8 cellular contexts compared by ENCODE assay signal in the genomic region with DNA sequence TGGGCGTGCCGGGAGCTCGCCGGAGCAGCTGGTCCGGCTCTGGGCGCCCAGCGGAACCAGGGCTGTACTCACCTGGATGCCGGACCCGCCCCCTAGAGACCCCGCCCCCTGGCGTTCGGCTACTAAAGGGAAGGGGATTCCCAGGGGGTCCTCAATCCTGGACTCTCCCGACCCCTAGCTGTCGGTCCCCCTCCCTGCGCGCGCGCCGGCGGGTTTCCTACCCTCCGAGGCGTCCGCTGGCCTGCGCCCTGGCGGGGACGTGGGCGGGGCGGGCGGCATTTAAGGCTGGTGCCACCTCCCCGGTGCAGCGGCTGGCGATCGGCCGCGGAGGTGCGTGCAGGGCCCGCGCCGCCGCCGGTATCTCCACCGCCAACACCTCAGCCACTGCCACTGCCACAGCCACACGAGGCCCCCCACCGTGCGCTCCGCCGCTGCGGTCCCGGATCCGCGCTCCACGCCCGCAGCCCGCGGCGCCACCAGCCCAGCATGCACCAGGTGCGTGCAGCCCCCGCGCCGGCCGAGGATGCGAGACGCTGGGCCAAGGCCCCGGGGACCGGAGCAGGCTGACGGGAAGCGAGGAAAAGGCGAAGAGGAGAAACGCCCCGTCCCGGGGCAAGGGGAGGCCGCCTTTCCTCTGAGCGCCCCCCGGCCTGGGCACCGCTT. TPM values are rescaled to one million over a fixed set of nuclear protein-coding genes. Genes with fewer than 3 reads are reported as not detected.
DNase-seq lines count a peak whose midpoint lies in the region; ATAC-seq and TF ChIP-seq lines count a peak whose summit lies in the region.

TSS of gene ATP12A (plus strand) at position 151 of the 663 bp plus-strand sequence. CDS start at position 487, 336 bp downstream.

- peaks cover 5 to 14% of the 10 kb centered on the region in 2 donors for H3K4me1 ChIP-seq in left lung
- H3K4me1 ChIP-seq in stomach = peaks cover 12 to 33% (median 17%) of the 10 kb centered on the region in 4 donors

- TF ChIP-seq POLR2A in stomach (IDR thresholded peaks at IDR 0.05) = no peak

- H3K27ac Mint-ChIP-seq in CD4-positive, alpha-beta T cell = no peak within 1 kb of the TSS
- H3K27ac Mint-ChIP-seq in activated naive CD8-positive, alpha-beta T cell = no peak within 1 kb of the TSS

- no peaks in the 10 kb centered on the region for H3K9me3 ChIP-seq in CD4-positive, alpha-beta T cell (ENCODE audit: control insufficient read depth, low read length)
- H3K9me3 ChIP-seq in left lung (no peaks in the 10 kb centered on the region), stomach (no peaks in the 10 kb centered on the region)

- H3K36me3 ChIP-seq in left lung (no peaks in the 10 kb centered on the region), stomach (no peaks in the 10 kb centered on the region)

- peaks cover 41% of the 10 kb centered on the region for H3K27me3 Mint-ChIP-seq in CD4-positive, alpha-beta T cell
- H3K27me3 Mint-ChIP-seq in activated naive CD8-positive, alpha-beta T cell = peaks cover 32% of the 10 kb centered on the region

- H3K4me1 Mint-ChIP-seq in CD4-positive, alpha-beta T cell (ENCODE audit: low read depth) = peaks cover 28% of the 10 kb centered on the region
- H3K4me1 Mint-ChIP-seq in activated naive CD8-positive, alpha-beta T cell (ENCODE audit: low read depth) = peaks cover 27% of the 10 kb centered on the region

- DNase-seq in CD4-positive, alpha-beta T cell = peak in 6 of 10 experiments; percentile 2 to 44 (median 14)
- peak; percentile 2 for DNase-seq in NCI-H69 (lab: John Stamatoyannopoulos, UW)
- peak in 1 of 2 donors; percentile 84 for DNase-seq in left lung
- DNase-seq in stomach = peak; percentile 35
- DNase-seq in kidney glomerular epithelial cell (lab: John Stamatoyannopoulos, UW) = no peak
- no peak for DNase-seq in NCI-H128 (lab: John Stamatoyannopoulos, UW; ENCODE audit: unreplicated experiment)

- WGBS in stomach, 5 donors = 1 to 6% (median 2%) methylated on average over 13 to 75 of the region's 75 CpGs

- H3K4me3 ChIP-seq in left lung (peak within 1 kb of the TSS; percentile 24 to 32), stomach (peak within 1 kb of the TSS; percentile 36 to 67 (median 49))

- H3K9me3 Mint-ChIP-seq in CD4-positive, alpha-beta T cell = no peaks in the 10 kb centered on the region
- H3K9me3 Mint-ChIP-seq in activated naive CD8-positive, alpha-beta T cell (ENCODE audit: low read depth) = no peaks in the 10 kb centered on the region

- TF ChIP-seq CTCF in CD4-positive, alpha-beta T cell (IDR thresholded peaks at IDR 0.05) = no peak
- no peak for TF ChIP-seq CTCF in left lung (IDR thresholded peaks at IDR 0.05)
- no peak for TF ChIP-seq CTCF in stomach (IDR thresholded peaks at IDR 0.05)

- ATAC-seq in CD4-positive, alpha-beta T cell (ENCODE audit: poor library complexity) = peak; percentile 37
- ATAC-seq in left lung = peak; percentile 66
- no peak for ATAC-seq in GM19395 (IDR thresholded peaks at IDR 0.05; ENCODE audit: unreplicated experiment)

- intact Hi-C loops in CD4-positive, alpha-beta T cell (cut with DNase I, micrococcal nuclease) = no loop called here
- intact Hi-C loops in left lung (cut with DNase I) = no loop called here
- intact Hi-C loops in stomach (cut with DNase I; ENCODE audit: low total_unique reads) = no loop called here

- no peak within 1 kb of the TSS for H3K27ac ChIP-seq in CD4-positive, alpha-beta T cell (ENCODE audit: low read depth, low read length)
- H3K27ac ChIP-seq in left lung (no peak within 1 kb of the TSS), stomach (no peak within 1 kb of the TSS)

- POLR2A ChIA-PET in CD4-positive, alpha-beta T cell (lab: Charles Lee) = interaction anchor here (0.9 kb wide), 1 partner anchor 29 kb away, joined by 3 read pairs; no protein-coding TSS in a partner anchor

- no peaks in the 10 kb centered on the region for H3K36me3 Mint-ChIP-seq in CD4-positive, alpha-beta T cell (ENCODE audit: low read depth)
- no peaks in the 10 kb centered on the region for H3K36me3 Mint-ChIP-seq in activated naive CD8-positive, alpha-beta T cell

- no peak for TF ChIP-seq EP300 in stomach (IDR thresholded peaks at IDR 0.05)

- peak within 1 kb of the TSS; percentile 65 for H3K4me3 Mint-ChIP-seq in CD4-positive, alpha-beta T cell
- peak within 1 kb of the TSS; percentile 66 for H3K4me3 Mint-ChIP-seq in activated naive CD8-positive, alpha-beta T cell

- peaks cover 27% of the 10 kb centered on the region for H3K27me3 ChIP-seq in CD4-positive, alpha-beta T cell (ENCODE audit: control insufficient read depth, insufficient read depth, low read length)
- peaks cover 19 to 47% of the 10 kb centered on the region in 2 donors for H3K27me3 ChIP-seq in left lung
- peaks cover 0 to 60% (median 36%) of the 10 kb centered on the region in 3 donors for H3K27me3 ChIP-seq in stomach

- CTCF ChIA-PET in CD4-positive, alpha-beta T cell (lab: Charles Lee) = interaction anchor here (1.6 kb wide), 1 partner anchor 14 kb away, joined by 3 read pairs; no protein-coding TSS in a partner anchor

RNA-seq across cellular contexts. Expression of gene ATP12A, which starts in this region (rescaled TPM):
- total RNA-seq in CD4-positive, alpha-beta T cell = under 1 TPM; 0.05 to 0.06 TPM
- total RNA-seq in left lung = 1 to 10 TPM in 1 of 2 donors, not detected in 1; 2.0 TPM
- total RNA-seq in stomach = not detected
- polyA plus RNA-seq in stomach = under 1 TPM in 1 of 3 donors, not detected in 2; 0.08 TPM

Comparison
In these comparisons a context has a peak if more than half of its experiments do, and no peak if none do; other contexts are left out.
1. Peak in DNase-seq and ATAC-seq in CD4-positive, alpha-beta T cell; RNA of the gene not detected or under 1 TPM.
2. Peak in DNase-seq and H3K4me3 ChIP-seq in stomach; RNA of the gene not detected or under 1 TPM.